In genomic region chr17:73211745-73212144, GRCh38 we compare ENCODE assay signal across 13 cellular contexts. TPM values are rescaled to one million over a fixed set of nuclear protein-coding genes. Genes with fewer than 3 reads are reported as not detected.
DNase-seq lines count a peak whose midpoint lies in the region; ATAC-seq and TF ChIP-seq lines count a peak whose summit lies in the region.
"Had no signal": no experiment of that assay in that cellular context is flagged by ENCODE, and none has a peak within 500 bp of the region (broad histone marks: within the 10 kb centered on the region; RNA-seq: fewer than 3 reads in every experiment).

No MANE protein-coding gene starts in this region.

- H3K4me1 Mint-ChIP-seq in activated T-helper 2 cell treated with anti-CD3 and anti-CD28 coated beads, Interferon-gamma antibody, Interleukin-2, Interleukin-4, amounts not matched to agents 10 μg/mL and 5 μg/mL and 100 μg/mL, durations not matched to agents 14 hours and 24 hours and 36 hours (ENCODE audit: low read depth) = peaks cover 34% of the 10 kb centered on the region
- H3K4me1 Mint-ChIP-seq in naive thymus-derived CD4-positive, alpha-beta T cell = peaks cover 19 to 57% (median 38%) of the 10 kb centered on the region in 7 donors

- no peak overlapping the region for H3K4me3 Mint-ChIP-seq in activated T-helper 2 cell treated with anti-CD3 and anti-CD28 coated beads, Interferon-gamma antibody, Interleukin-2, Interleukin-4, amounts not matched to agents 10 μg/mL and 5 μg/mL and 100 μg/mL, durations not matched to agents 14 hours and 24 hours and 36 hours (ENCODE audit: low read depth)
- H3K4me3 Mint-ChIP-seq in naive thymus-derived CD4-positive, alpha-beta T cell = peak overlapping the region; percentile 68 to 82 (median 78)
- H3K4me3 Mint-ChIP-seq: IgD-negative memory B cell had no signal

- H3K27me3 Mint-ChIP-seq in activated T-helper 2 cell treated with anti-CD3 and anti-CD28 coated beads, Interferon-gamma antibody, Interleukin-2, Interleukin-4, amounts not matched to agents 10 μg/mL and 5 μg/mL and 100 μg/mL, durations not matched to agents 14 hours and 24 hours and 36 hours (ENCODE audit: low read depth) = no peaks in the 10 kb centered on the region
- no peaks in the 10 kb centered on the region for H3K27me3 Mint-ChIP-seq in naive thymus-derived CD4-positive, alpha-beta T cell
- H3K27me3 Mint-ChIP-seq: IgD-negative memory B cell had no signal

- no peaks in the 10 kb centered on the region for H3K9me3 ChIP-seq in naive thymus-derived CD4-positive, alpha-beta T cell (ENCODE audit: control insufficient read depth in 2 of 3, low read length in 3 of 3)
- no peaks in the 10 kb centered on the region for H3K9me3 ChIP-seq in WERI-Rb-1 (ENCODE audit: severe bottlenecking)
- H3K9me3 ChIP-seq: transverse colon had no signal

- no peaks in the 10 kb centered on the region for H3K27me3 ChIP-seq in naive thymus-derived CD4-positive, alpha-beta T cell (ENCODE audit: control insufficient read depth in 2 of 2, insufficient read depth in 2 of 2, low read length in 2 of 2)
- no peaks in the 10 kb centered on the region for H3K27me3 ChIP-seq in WERI-Rb-1 (ENCODE audit: insufficient read depth, low read depth, severe bottlenecking)
- H3K27me3 ChIP-seq: transverse colon had no signal

- TF ChIP-seq CTCF in WERI-Rb-1 (IDR thresholded peaks at IDR 0.05; ENCODE audit: low read depth, low read length) = no peak

- H3K4me1 ChIP-seq in naive thymus-derived CD4-positive, alpha-beta T cell (ENCODE audit: control insufficient read depth in 2 of 2, insufficient read depth in 2 of 2, low read length in 2 of 2) = peaks cover 4 to 10% of the 10 kb centered on the region in 2 donors

- no peak overlapping the region for H3K4me3 ChIP-seq in naive thymus-derived CD4-positive, alpha-beta T cell (ENCODE audit: low read length)
- H3K4me3 ChIP-seq in WERI-Rb-1 (ENCODE audit: low read depth, low read length) = no peak overlapping the region
- H3K4me3 ChIP-seq: transverse colon had no signal

- peak overlapping the region; percentile 69 for H3K27ac Mint-ChIP-seq in activated T-helper 2 cell treated with anti-CD3 and anti-CD28 coated beads, Interferon-gamma antibody, Interleukin-2, Interleukin-4, amounts not matched to agents 10 μg/mL and 5 μg/mL and 100 μg/mL, durations not matched to agents 14 hours and 24 hours and 36 hours
- peak overlapping the region; percentile 82 to 95 (median 93) for H3K27ac Mint-ChIP-seq in naive thymus-derived CD4-positive, alpha-beta T cell
- H3K27ac Mint-ChIP-seq: IgD-negative memory B cell had no signal

- intact Hi-C loops in activated T-helper 2 cell treated with anti-CD3 and anti-CD28 coated beads, Interferon-gamma antibody, Interleukin-2, Interleukin-4, amounts not matched to agents 10 μg/mL and 5 μg/mL and 100 μg/mL, durations not matched to agents 14 hours and 24 hours and 36 hours (cut with micrococcal nuclease) = loop anchor here (2.0 kb wide), 2 partner anchors 17 kb away; no protein-coding TSS in a partner anchor
- intact Hi-C loops in naive thymus-derived CD4-positive, alpha-beta T cell (cut with micrococcal nuclease) = loop anchor here in 1 of 2 donors (2.0 kb wide), 2 partner anchors 19 to 21 kb away; partner anchors contain the start of gene COG1

- CTCF ChIA-PET in naive thymus-derived CD4-positive, alpha-beta T cell (lab: Charles Lee) = interaction anchor here (0.6 kb wide), 1 partner anchor 20 kb away, joined by 3 read pairs; no protein-coding TSS in a partner anchor
- CTCF ChIA-PET in HEK293T (lab: Yijun Ruan, JAX) = interaction anchor here (0.7 kb wide), 1 partner anchor 15 kb away, joined by 3 read pairs; no protein-coding TSS in a partner anchor

- H3K36me3 ChIP-seq in naive thymus-derived CD4-positive, alpha-beta T cell (ENCODE audit: control insufficient read depth in 2 of 3, insufficient read depth in 3 of 3, low read length in 3 of 3) = peaks cover 0 to 44% (median 21%) of the 10 kb centered on the region in 3 experiments
- H3K36me3 ChIP-seq in WERI-Rb-1 = peaks cover 60% of the 10 kb centered on the region

- peak overlapping the region; percentile 53 for H3K27ac ChIP-seq in naive thymus-derived CD4-positive, alpha-beta T cell (ENCODE audit: low read depth, low read length)
- no peak overlapping the region for H3K27ac ChIP-seq in WERI-Rb-1
- H3K27ac ChIP-seq: transverse colon had no signal

- peaks cover 67% of the 10 kb centered on the region for H3K36me3 Mint-ChIP-seq in activated T-helper 2 cell treated with anti-CD3 and anti-CD28 coated beads, Interferon-gamma antibody, Interleukin-2, Interleukin-4, amounts not matched to agents 10 μg/mL and 5 μg/mL and 100 μg/mL, durations not matched to agents 14 hours and 24 hours and 36 hours (ENCODE audit: low read depth)
- H3K36me3 Mint-ChIP-seq in naive thymus-derived CD4-positive, alpha-beta T cell = peaks cover 16 to 34% (median 31%) of the 10 kb centered on the region in 5 donors

- no peaks in the 10 kb centered on the region for H3K9me3 Mint-ChIP-seq in activated T-helper 2 cell treated with anti-CD3 and anti-CD28 coated beads, Interferon-gamma antibody, Interleukin-2, Interleukin-4, amounts not matched to agents 10 μg/mL and 5 μg/mL and 100 μg/mL, durations not matched to agents 14 hours and 24 hours and 36 hours
- peaks cover 0 to 2% (median 0%) of the 10 kb centered on the region in 11 donors for H3K9me3 Mint-ChIP-seq in naive thymus-derived CD4-positive, alpha-beta T cell
- H3K9me3 Mint-ChIP-seq: IgD-negative memory B cell had no signal

- POLR2A ChIA-PET in naive thymus-derived CD4-positive, alpha-beta T cell (lab: Charles Lee) = interaction anchor here (0.6 to 2.9 kb wide), 6 partner anchors 8 to 19 kb away, joined by 3 to 21 read pairs (median 4); a partner anchor contains a TSS
- POLR2A ChIA-PET in HEK293T (lab: Yijun Ruan, JAX) = no interaction called here

- peak; percentile 80 for ATAC-seq in naive thymus-derived CD4-positive, alpha-beta T cell
- ATAC-seq in GM21360 (IDR thresholded peaks at IDR 0.05; ENCODE audit: unreplicated experiment) = no peak

- peak; percentile 47 for DNase-seq in stimulated activated CD4-positive, alpha-beta T cell treated with anti-CD3 and anti-CD28 coated beads, Interleukin-15, amount 100 ng/mL, for 24 hours
- DNase-seq in stimulated activated CD4-positive, alpha-beta T cell treated with anti-CD3 and anti-CD28 coated beads, Interleukin-12 subunit alpha, Interleukin-12 subunit beta, amount 100 ng/mL, for 4 hours = no peak
- DNase-seq in activated T-helper 2 cell treated with anti-CD3 and anti-CD28 coated beads, Interferon-gamma antibody, Interleukin-2, Interleukin-4, amounts not matched to agents 10 μg/mL and 5 μg/mL and 100 μg/mL, durations not matched to agents 14 hours and 24 hours and 36 hours (ENCODE audit: low spot score) = peak; percentile 33
- peak; percentile 29 to 87 (median 74) for DNase-seq in naive thymus-derived CD4-positive, alpha-beta T cell
- DNase-seq in COLO829 (ENCODE audit: low spot score) (no peak), HEK293T (ENCODE audit: extremely low spot score) (no peak), WERI-Rb-1 (no peak)
- DNase-seq: NCI-H2029 treated with DMSO at 0.1 percent for 48 hours; NK-92 treated with Interleukin-12 subunit alpha and Interleukin-12 subunit beta, amount 100 ng/mL, for 24 hours; transverse colon had no signal

TF ChIP-seq in HEK293T, 16 proteins besides CTCF, POLR2A, EP300 and RAD21:
- TF ChIP-seq TARDBP (IDR thresholded peaks at IDR 0.05) (no peak), ELF4 (IDR thresholded peaks at IDR 0.05) (no peak), FOXM1 (IDR thresholded peaks at IDR 0.05; ENCODE audit: borderline replicate concordance) (no peak)

RNA-seq across cellular contexts. Expression of gene COG1, which starts 18.9 kb away (rescaled TPM):
- total RNA-seq in activated T-helper 2 cell treated with anti-CD3 and anti-CD28 coated beads, Interferon-gamma antibody, Interleukin-2, Interleukin-4, amounts not matched to agents 10 μg/mL and 5 μg/mL and 100 μg/mL, durations not matched to agents 14 hours and 24 hours and 36 hours = 31.4 and 31.5 TPM in 2 replicates
- 10 to 100 TPM; 35.0 to 92.7 (median 85.8) TPM for total RNA-seq in naive thymus-derived CD4-positive, alpha-beta T cell
- 10 to 100 TPM; 25.2 to 45.5 TPM for polyA plus RNA-seq in naive thymus-derived CD4-positive, alpha-beta T cell

RNA-seq across cellular contexts. Expression of gene SSTR2, which starts 46.9 kb away (rescaled TPM):
- total RNA-seq in activated T-helper 2 cell treated with anti-CD3 and anti-CD28 coated beads, Interferon-gamma antibody, Interleukin-2, Interleukin-4, amounts not matched to agents 10 μg/mL and 5 μg/mL and 100 μg/mL, durations not matched to agents 14 hours and 24 hours and 36 hours = 0.91 and 0.97 TPM in 2 replicates
- not detected for total RNA-seq in naive thymus-derived CD4-positive, alpha-beta T cell
- polyA plus RNA-seq in naive thymus-derived CD4-positive, alpha-beta T cell = not detected
- total RNA-seq: pulmonary artery endothelial cell had no signal
- polyA plus RNA-seq: IgD-negative memory B cell had no signal

RNA-seq across cellular contexts. Expression of gene CPSF4L, which starts 49.9 kb away (rescaled TPM):
- not detected in 2 replicates for total RNA-seq in activated T-helper 2 cell treated with anti-CD3 and anti-CD28 coated beads, Interferon-gamma antibody, Interleukin-2, Interleukin-4, amounts not matched to agents 10 μg/mL and 5 μg/mL and 100 μg/mL, durations not matched to agents 14 hours and 24 hours and 36 hours
- not detected for total RNA-seq in naive thymus-derived CD4-positive, alpha-beta T cell
- not detected for polyA plus RNA-seq in naive thymus-derived CD4-positive, alpha-beta T cell
- total RNA-seq: pulmonary artery endothelial cell, transverse colon had no signal
- polyA plus RNA-seq: IgD-negative memory B cell had no signal

Comparison
In these comparisons a context has a peak if more than half of its experiments do, and no peak if none do; other contexts are left out.
1. DNase-seq: peak in stimulated activated CD4-positive, alpha-beta T cell treated with anti-CD3 and anti-CD28 coated beads, Interleukin-15, amount 100 ng/mL, for 24 hours (single experiment), activated T-helper 2 cell treated with anti-CD3 and anti-CD28 coated beads, Interferon-gamma antibody, Interleukin-2, Interleukin-4, amounts not matched to agents 10 μg/mL and 5 μg/mL and 100 μg/mL, durations not matched to agents 14 hours and 24 hours and 36 hours (single experiment) and naive thymus-derived CD4-positive, alpha-beta T cell (9 of 9); none in stimulated activated CD4-positive, alpha-beta T cell treated with anti-CD3 and anti-CD28 coated beads, Interleukin-12 subunit alpha, Interleukin-12 subunit beta, amount 100 ng/mL, for 4 hours (single experiment), COLO829 (single experiment), HEK293T (single experiment) and WERI-Rb-1 (single experiment).